In the genomic region with DNA sequence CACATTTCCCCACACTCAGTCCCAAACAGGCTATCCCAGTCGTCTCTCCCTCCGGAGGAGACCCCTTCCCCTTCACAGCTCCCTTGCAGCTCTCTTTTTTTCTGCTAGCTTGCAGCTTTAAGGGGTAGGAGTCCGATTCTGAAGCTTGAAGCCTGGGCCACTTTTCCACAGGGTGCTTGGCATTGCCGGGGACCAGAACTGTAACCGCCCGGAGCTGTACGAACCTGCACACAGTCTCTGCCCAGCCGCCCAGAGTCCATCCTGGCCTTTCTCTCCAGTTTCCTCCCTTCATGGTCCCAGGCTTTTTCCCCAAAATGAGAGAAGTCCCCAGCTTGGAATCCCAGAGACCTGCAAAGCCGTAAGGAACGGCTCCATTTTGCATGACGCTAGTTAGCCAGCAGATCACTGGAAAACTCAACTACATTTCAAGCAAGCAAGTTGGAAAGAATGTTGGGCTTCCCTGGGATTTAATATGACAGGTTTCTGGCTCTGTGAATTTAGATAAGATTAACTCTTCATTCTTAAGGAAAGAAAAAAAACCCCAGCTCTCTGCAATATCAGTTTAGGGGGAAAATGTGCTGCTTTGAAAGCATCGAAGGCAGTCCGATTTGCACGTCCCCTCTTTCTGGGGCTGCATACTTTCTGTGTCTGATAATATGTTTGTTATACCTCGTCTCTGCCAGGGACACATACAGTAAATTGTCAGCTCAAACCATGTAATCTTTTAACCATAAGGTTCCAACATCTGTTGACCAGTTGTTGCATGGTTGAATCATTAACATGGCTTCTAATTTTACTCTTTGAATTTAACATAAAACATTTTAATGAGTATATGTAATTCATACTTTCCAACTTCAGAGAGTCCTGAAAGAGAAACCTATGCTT, we compare ENCODE assay signal across 12 cellular contexts.
DNase-seq lines count a peak whose midpoint lies in the region; ATAC-seq and TF ChIP-seq lines count a peak whose summit lies in the region.
"Had no signal": no experiment of that assay in that cellular context is flagged by ENCODE, and none has a peak within 500 bp of the region (broad histone marks: within the 10 kb centered on the region; RNA-seq: fewer than 3 reads in every experiment).

No MANE protein-coding gene starts in this region.

- H3K4me2 ChIP-seq in SK-N-SH = peak overlapping the region; percentile 61

- TF ChIP-seq EP300 in SK-N-SH (IDR thresholded peaks at IDR 0.05; ENCODE audit: borderline replicate concordance in 1 of 2, low read depth in 1 of 2, low read length in 1 of 2) = no peak

- no peaks in the 10 kb centered on the region for H3K9me2 ChIP-seq in SK-N-SH

- H3K27ac ChIP-seq in SK-N-SH (ENCODE audit: low read depth in 2 of 2, low read length in 1 of 2) = peak overlapping the region; percentile 74 to 93

- H3K9me3 ChIP-seq in SK-N-SH = no peaks in the 10 kb centered on the region
- H3K9me3 ChIP-seq in BE2C = no peaks in the 10 kb centered on the region

- POLR2A ChIA-PET in AG04449 (lab: Yijun Ruan, JAX) (interaction anchor here (0.5 to 0.6 kb wide), 2 partner anchors 35 to 315 kb away, joined by 3 to 5 read pairs; no protein-coding TSS in a partner anchor), SK-N-SH (lab: Yijun Ruan, JAX) (no interaction called here)

- H3K4me3 ChIP-seq in AG04449 (ENCODE audit: low read depth, low read length) (peak overlapping the region; percentile 4; the same call in 1 of the 2 replicates), SK-N-SH (ENCODE audit: low read depth in 2 of 2, low read length in 1 of 2) (peak overlapping the region; percentile 14 to 39; a peak in 2 of 4 replicates), fibroblast of the aortic adventitia (ENCODE audit: low read depth, low read length) (peak overlapping the region; percentile 67), BE2C (ENCODE audit: low read depth, low read length) (no peak overlapping the region)

- no peak for TF ChIP-seq RAD21 in SK-N-SH (IDR thresholded peaks at IDR 0.05; ENCODE audit: low read length)

- WGBS in SK-N-SH (ENCODE audit: low lambda C conversion rate) = 53% methylated on average over 15 of the region's 15 CpGs

- peaks cover 0 to 24% of the 10 kb centered on the region in 2 experiments; a peak in 3 of 4 replicates for H3K4me1 ChIP-seq in SK-N-SH (ENCODE audit: control insufficient read depth in 1 of 2, insufficient read depth in 2 of 2, low read depth in 1 of 2, low read length in 1 of 2)
- no peaks in the 10 kb centered on the region; the same call in 1 of the 2 replicates for H3K4me1 ChIP-seq in BE2C

- H3K27me3 ChIP-seq in SK-N-SH (ENCODE audit: insufficient read depth) (no peaks in the 10 kb centered on the region), BE2C (no peaks in the 10 kb centered on the region)

- ATAC-seq in omental fat pad (ENCODE audit: low FRiP score) = peak; percentile 32
- no peak for ATAC-seq in GM18909 (IDR thresholded peaks at IDR 0.05; ENCODE audit: poor library complexity, unreplicated experiment)
- ATAC-seq: activated T-helper 17 cell treated with anti-CD3 and anti-CD28 coated beads, Interleukin-2, amount 50 U/mL, for 72 hours had no signal

- H4K20me1 ChIP-seq in SK-N-SH (ENCODE audit: insufficient read depth) = no peaks in the 10 kb centered on the region

- no peaks in the 10 kb centered on the region for H3K36me3 ChIP-seq in SK-N-SH (replicated peaks in 1 of 2; ENCODE audit: control insufficient read depth in 1 of 2, insufficient read depth in 2 of 2, low read length in 1 of 2)
- no peaks in the 10 kb centered on the region for H3K36me3 ChIP-seq in BE2C

- H2AFZ ChIP-seq in SK-N-SH (ENCODE audit: low read depth) = peak overlapping the region; percentile 83

- H3K79me2 ChIP-seq in SK-N-SH (ENCODE audit: insufficient read depth) = no peaks in the 10 kb centered on the region

- DNase-seq in AG04449 (ENCODE audit: low read depth, low spot score) (no peak), SK-N-SH (peak; percentile 53), fibroblast of the aortic adventitia (ENCODE audit: low read depth) (peak; percentile 91), omental fat pad (ENCODE audit: low spot score) (no peak), BE2C (no peak), NAMALWA (ENCODE audit: low spot score) (no peak), DMS79 treated with DMSO at 0.1 percent for 48 hours (lab: John Stamatoyannopoulos, UW) (no peak)
- DNase-seq: GF-D8, KG1, NCI-H345 had no signal

- TF ChIP-seq CTCF in AG04449 (IDR thresholded peaks at IDR 0.05; ENCODE audit: insufficient read depth, low read length, missing control alignments) (no peak), SK-N-SH (IDR thresholded peaks at IDR 0.05) (no peak), fibroblast of the aortic adventitia (IDR thresholded peaks at IDR 0.05; ENCODE audit: insufficient read depth, low read length) (no peak), omental fat pad (IDR thresholded peaks at IDR 0.05) (no peak), BE2C (IDR thresholded peaks at IDR 0.05; ENCODE audit: low read depth, low read length) (no peak)

- peak overlapping the region; percentile 49 for H3K9ac ChIP-seq in SK-N-SH

- CTCF ChIA-PET in AG04449 (lab: Yijun Ruan, JAX) = interaction anchor here (0.9 to 2.0 kb wide), 2 partner anchors 14 to 36 kb away, joined by 3 to 5 read pairs; no protein-coding TSS in a partner anchor
- CTCF ChIA-PET in SK-N-SH (lab: Yijun Ruan, JAX) = interaction anchor here (1.0 to 1.4 kb wide), 5 partner anchors 9 to 51 kb away, joined by 3 to 4 read pairs (median 3); no protein-coding TSS in a partner anchor

- H3F3A ChIP-seq in SK-N-SH (replicated peaks; ENCODE audit: insufficient read depth) = peaks cover 30% of the 10 kb centered on the region

TF ChIP-seq in SK-N-SH, 30 proteins besides CTCF, POLR2A, EP300 and RAD21 (continues in another document):
- TF ChIP-seq GABPA (IDR thresholded peaks at IDR 0.05; ENCODE audit: low read depth) = no peak
- peak; percentile 8; the same call in 1 of the 2 replicates for TF ChIP-seq FOXM1 (IDR thresholded peaks at IDR 0.05; ENCODE audit: low read depth)
- TF ChIP-seq SIN3A (IDR thresholded peaks at IDR 0.05; ENCODE audit: borderline replicate concordance, low read depth, low read length) = no peak
- TF ChIP-seq, protein P1, sequence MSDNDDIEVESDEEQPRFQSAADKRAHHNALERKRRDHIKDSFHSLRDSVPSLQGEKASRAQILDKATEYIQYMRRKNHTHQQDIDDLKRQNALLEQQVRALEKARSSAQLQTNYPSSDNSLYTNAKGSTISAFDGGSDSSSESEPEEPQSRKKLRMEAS (IDR thresholded peaks at IDR 0.05; ENCODE audit: low read depth) = no peak
- TF ChIP-seq TAF1 (IDR thresholded peaks at IDR 0.05; ENCODE audit: borderline replicate concordance, low read depth, low read length) = no peak
- TF ChIP-seq CHD2 (IDR thresholded peaks at IDR 0.05; ENCODE audit: low read length, partially characterized antibody) = no peak
- no peak for TF ChIP-seq ELF1 (IDR thresholded peaks at IDR 0.05)
- no peak for TF ChIP-seq NFIC (IDR thresholded peaks at IDR 0.05; ENCODE audit: borderline replicate concordance)
- TF ChIP-seq TCF12 (IDR thresholded peaks at IDR 0.05) = peak; percentile 59; the same call in 1 of the 2 replicates
- TF ChIP-seq EZH2phosphoT487 (IDR thresholded peaks at IDR 0.05; ENCODE audit: borderline replicate concordance, low read depth) = no peak
- no peak for TF ChIP-seq FOXJ3 (CRISPR knock-in tag; IDR thresholded peaks at IDR 0.05)
- TF ChIP-seq POLR2AphosphoS5 (IDR thresholded peaks at IDR 0.05; ENCODE audit: low read depth, low read length) = no peak
- TF ChIP-seq, protein P2, sequence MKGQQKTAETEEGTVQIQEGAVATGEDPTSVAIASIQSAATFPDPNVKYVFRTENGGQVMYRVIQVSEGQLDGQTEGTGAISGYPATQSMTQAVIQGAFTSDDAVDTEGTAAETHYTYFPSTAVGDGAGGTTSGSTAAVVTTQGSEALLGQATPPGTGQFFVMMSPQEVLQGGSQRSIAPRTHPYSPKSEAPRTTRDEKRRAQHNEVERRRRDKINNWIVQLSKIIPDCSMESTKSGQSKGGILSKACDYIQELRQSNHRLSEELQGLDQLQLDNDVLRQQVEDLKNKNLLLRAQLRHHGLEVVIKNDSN (IDR thresholded peaks at IDR 0.05; ENCODE audit: borderline replicate concordance, low read depth) = no peak
- no peak for TF ChIP-seq NRF1 (IDR thresholded peaks at IDR 0.05; ENCODE audit: low read depth, low read length)
- TF ChIP-seq, protein P3, sequence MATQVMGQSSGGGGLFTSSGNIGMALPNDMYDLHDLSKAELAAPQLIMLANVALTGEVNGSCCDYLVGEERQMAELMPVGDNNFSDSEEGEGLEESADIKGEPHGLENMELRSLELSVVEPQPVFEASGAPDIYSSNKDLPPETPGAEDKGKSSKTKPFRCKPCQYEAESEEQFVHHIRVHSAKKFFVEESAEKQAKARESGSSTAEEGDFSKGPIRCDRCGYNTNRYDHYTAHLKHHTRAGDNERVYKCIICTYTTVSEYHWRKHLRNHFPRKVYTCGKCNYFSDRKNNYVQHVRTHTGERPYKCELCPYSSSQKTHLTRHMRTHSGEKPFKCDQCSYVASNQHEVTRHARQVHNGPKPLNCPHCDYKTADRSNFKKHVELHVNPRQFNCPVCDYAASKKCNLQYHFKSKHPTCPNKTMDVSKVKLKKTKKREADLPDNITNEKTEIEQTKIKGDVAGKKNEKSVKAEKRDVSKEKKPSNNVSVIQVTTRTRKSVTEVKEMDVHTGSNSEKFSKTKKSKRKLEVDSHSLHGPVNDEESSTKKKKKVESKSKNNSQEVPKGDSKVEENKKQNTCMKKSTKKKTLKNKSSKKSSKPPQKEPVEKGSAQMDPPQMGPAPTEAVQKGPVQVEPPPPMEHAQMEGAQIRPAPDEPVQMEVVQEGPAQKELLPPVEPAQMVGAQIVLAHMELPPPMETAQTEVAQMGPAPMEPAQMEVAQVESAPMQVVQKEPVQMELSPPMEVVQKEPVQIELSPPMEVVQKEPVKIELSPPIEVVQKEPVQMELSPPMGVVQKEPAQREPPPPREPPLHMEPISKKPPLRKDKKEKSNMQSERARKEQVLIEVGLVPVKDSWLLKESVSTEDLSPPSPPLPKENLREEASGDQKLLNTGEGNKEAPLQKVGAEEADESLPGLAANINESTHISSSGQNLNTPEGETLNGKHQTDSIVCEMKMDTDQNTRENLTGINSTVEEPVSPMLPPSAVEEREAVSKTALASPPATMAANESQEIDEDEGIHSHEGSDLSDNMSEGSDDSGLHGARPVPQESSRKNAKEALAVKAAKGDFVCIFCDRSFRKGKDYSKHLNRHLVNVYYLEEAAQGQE (IDR thresholded peaks at IDR 0.05; ENCODE audit: low read depth, low read length) = no peak
- TF ChIP-seq, protein P4, sequence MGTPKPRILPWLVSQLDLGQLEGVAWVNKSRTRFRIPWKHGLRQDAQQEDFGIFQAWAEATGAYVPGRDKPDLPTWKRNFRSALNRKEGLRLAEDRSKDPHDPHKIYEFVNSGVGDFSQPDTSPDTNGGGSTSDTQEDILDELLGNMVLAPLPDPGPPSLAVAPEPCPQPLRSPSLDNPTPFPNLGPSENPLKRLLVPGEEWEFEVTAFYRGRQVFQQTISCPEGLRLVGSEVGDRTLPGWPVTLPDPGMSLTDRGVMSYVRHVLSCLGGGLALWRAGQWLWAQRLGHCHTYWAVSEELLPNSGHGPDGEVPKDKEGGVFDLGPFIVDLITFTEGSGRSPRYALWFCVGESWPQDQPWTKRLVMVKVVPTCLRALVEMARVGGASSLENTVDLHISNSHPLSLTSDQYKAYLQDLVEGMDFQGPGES (IDR thresholded peaks at IDR 0.05; ENCODE audit: low read depth, low read length) = no peak

Comparison
In these comparisons a context has a peak if more than half of its experiments do, and no peak if none do; other contexts are left out.
1. DNase-seq: peak in SK-N-SH (single experiment) and fibroblast of the aortic adventitia (single experiment); none in AG04449 (single experiment), omental fat pad (single experiment), BE2C (single experiment), NAMALWA (single experiment) and DMS79 treated with DMSO at 0.1 percent for 48 hours (single experiment).